In the genomic region with DNA sequence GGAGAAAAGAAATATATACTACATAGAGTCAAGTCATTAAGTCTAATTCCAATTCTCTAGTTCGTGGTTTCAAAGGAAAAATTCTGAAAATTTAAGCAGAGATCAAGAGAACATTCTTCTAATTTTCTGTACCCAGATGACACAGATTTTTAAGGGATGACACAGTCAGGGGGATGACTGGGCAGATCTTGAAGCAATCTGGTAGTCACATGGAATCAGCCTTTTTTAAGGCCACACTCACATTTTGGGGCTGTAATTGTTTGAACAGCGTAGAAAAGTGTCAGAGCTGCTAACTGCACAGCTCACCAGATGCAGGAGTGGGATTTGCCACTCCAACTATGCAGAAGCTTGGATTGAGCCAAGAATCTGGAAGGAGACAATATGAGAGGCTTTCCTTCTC, we compare ENCODE assay signal across 15 cellular contexts. TPM values are rescaled to one million over a fixed set of nuclear protein-coding genes. Genes with fewer than 3 reads are reported as not detected.
A peak's percentile ranks its signal among the peaks of the same experiment; 100 is the strongest.
DNase-seq lines count a peak whose midpoint lies in the region; ATAC-seq, FAIRE-seq and TF ChIP-seq lines count a peak whose summit lies in the region.
"Had no signal": no experiment of that assay in that cellular context is flagged by ENCODE, and none has a peak within 500 bp of the region (broad histone marks: within the 10 kb centered on the region; RNA-seq: fewer than 3 reads in every experiment).

No MANE protein-coding gene starts in this region.

- H3K27me3 Mint-ChIP-seq in astrocyte (ENCODE audit: low read depth, unreplicated experiment), result no peaks in the 10 kb centered on the region
- no peaks in the 10 kb centered on the region for H3K27me3 Mint-ChIP-seq in activated T-cell treated with anti-CD3 and anti-CD28 coated beads, Interleukin-2, amount 50 U/mL, for 24 hours
- H3K27me3 Mint-ChIP-seq: stimulated activated naive CD8-positive, alpha-beta T cell treated with anti-CD3 and anti-CD28 coated beads, Interleukin-15, amount 100 ng/mL, for 72 hours had no signal

- H2AFZ ChIP-seq in GM23248 (peak overlapping the region; percentile 41; the same call in 1 of the 2 replicates), astrocyte (ENCODE audit: low read depth, low read length) (no peak overlapping the region), MM.1S (ENCODE audit: low read length) (no peak overlapping the region)

- H3K27ac ChIP-seq in GM23248, result peak overlapping the region; percentile 53
- H3K27ac ChIP-seq in astrocyte (ENCODE audit: low read depth, low read length), result peak overlapping the region; percentile 21
- no peak overlapping the region for H3K27ac ChIP-seq in MM.1S (ENCODE audit: low read length)

- peaks cover 13% of the 10 kb centered on the region for H3F3A ChIP-seq in GM23248 (ENCODE audit: insufficient read depth)
- H3F3A ChIP-seq in MM.1S (ENCODE audit: insufficient read depth, low read length), result no peaks in the 10 kb centered on the region

- DNase-seq in GM23248 (peak; percentile 75), astrocyte (ENCODE audit: low read depth) (peak; percentile 77), islet precursor cell (peak; percentile 81), MM.1S (no peak)
- DNase-seq in activated naive CD4-positive, alpha-beta T cell treated with anti-CD3 and anti-CD28 coated beads, Interleukin-2, amount 50 U/mL, for 16 hours, result no peak
- DNase-seq in activated T-cell treated with anti-CD3 and anti-CD28 coated beads, Interleukin-2, amount 50 U/mL, for 24 hours, result no peak
- DNase-seq: activated CD4-positive, alpha-beta T cell treated with anti-CD3 and anti-CD28 coated beads for 4 hours; activated T-cell treated with anti-CD3 and anti-CD28 coated beads, Interleukin-2, amount 50 U/mL, for 1 hour; Caco-2; NCI-H1105 treated with DMSO at 0.1 percent for 48 hours; right cardiac atrium; stimulated activated naive CD8-positive, alpha-beta T cell treated with anti-CD3 and anti-CD28 coated beads, Interleukin-15, amount 100 ng/mL, for 72 hours; T-helper 2 cell had no signal

- ATAC-seq in GM18519 (IDR thresholded peaks at IDR 0.05; ENCODE audit: low FRiP score, unreplicated experiment), result no peak
- ATAC-seq: right cardiac atrium; stimulated activated naive CD8-positive, alpha-beta T cell treated with anti-CD3 and anti-CD28 coated beads, Interleukin-15, amount 100 ng/mL, for 72 hours had no signal

- peaks cover 41% of the 10 kb centered on the region for H3K4me1 Mint-ChIP-seq in astrocyte (ENCODE audit: low read depth, unreplicated experiment)
- no peaks in the 10 kb centered on the region for H3K4me1 Mint-ChIP-seq in activated T-cell treated with anti-CD3 and anti-CD28 coated beads, Interleukin-2, amount 50 U/mL, for 24 hours (ENCODE audit: low read depth)
- H3K4me1 Mint-ChIP-seq: stimulated activated naive CD8-positive, alpha-beta T cell treated with anti-CD3 and anti-CD28 coated beads, Interleukin-15, amount 100 ng/mL, for 72 hours had no signal

- H3K9me3 ChIP-seq in GM23248 (ENCODE audit: low read depth) (no peaks in the 10 kb centered on the region), astrocyte (ENCODE audit: insufficient read depth, low read depth, low read length) (no peaks in the 10 kb centered on the region), MM.1S (replicated peaks; ENCODE audit: insufficient read depth, low read length) (no peaks in the 10 kb centered on the region)
- H3K9me3 ChIP-seq: Caco-2 had no signal

- H3K36me3 Mint-ChIP-seq in astrocyte (ENCODE audit: low read depth, unreplicated experiment), result no peaks in the 10 kb centered on the region
- H3K36me3 Mint-ChIP-seq in activated T-cell treated with anti-CD3 and anti-CD28 coated beads, Interleukin-2, amount 50 U/mL, for 24 hours (ENCODE audit: low read depth), result no peaks in the 10 kb centered on the region

- FAIRE-seq in astrocyte (lab: Jason Lieb, UNC), result peak; percentile 41

- TF ChIP-seq CTCF in astrocyte (IDR thresholded peaks at IDR 0.05; ENCODE audit: insufficient read depth, low read depth, low read length) (no peak), MM.1S (IDR thresholded peaks at IDR 0.05; ENCODE audit: low read length) (no peak)

- H3K4me3 ChIP-seq in GM23248, result no peak overlapping the region
- H3K4me3 ChIP-seq in astrocyte (ENCODE audit: insufficient read depth, low read depth, low read length), result no peak overlapping the region
- no peak overlapping the region for H3K4me3 ChIP-seq in MM.1S (ENCODE audit: low read length)
- H3K4me3 ChIP-seq: dorsolateral prefrontal cortex had no signal

- H3K4me2 ChIP-seq in GM23248 (ENCODE audit: unreplicated experiment) (peak overlapping the region; percentile 53), astrocyte (ENCODE audit: low read length) (peak overlapping the region; percentile 38), MM.1S (ENCODE audit: low read depth, low read length) (no peak overlapping the region)

- WGBS in GM23248 (ENCODE audit: low coverage in 1 of 2, low lambda C conversion rate in 2 of 2, missing lambda C conversion rate in 2 of 2), 2 experiments, result 6 to 12% methylated on average over 2 of the region's 2 CpGs

- H3K27ac Mint-ChIP-seq in astrocyte (ENCODE audit: unreplicated experiment), result peak overlapping the region; percentile 95
- no peak overlapping the region for H3K27ac Mint-ChIP-seq in activated T-cell treated with anti-CD3 and anti-CD28 coated beads, Interleukin-2, amount 50 U/mL, for 24 hours
- H3K27ac Mint-ChIP-seq: stimulated activated naive CD8-positive, alpha-beta T cell treated with anti-CD3 and anti-CD28 coated beads, Interleukin-15, amount 100 ng/mL, for 72 hours had no signal

- H3K9me3 Mint-ChIP-seq in astrocyte (ENCODE audit: unreplicated experiment), result no peaks in the 10 kb centered on the region
- no peaks in the 10 kb centered on the region for H3K9me3 Mint-ChIP-seq in activated T-cell treated with anti-CD3 and anti-CD28 coated beads, Interleukin-2, amount 50 U/mL, for 24 hours
- H3K9me3 Mint-ChIP-seq: stimulated activated naive CD8-positive, alpha-beta T cell treated with anti-CD3 and anti-CD28 coated beads, Interleukin-15, amount 100 ng/mL, for 72 hours had no signal

- H3K9me2 ChIP-seq in GM23248 (ENCODE audit: insufficient read depth) (no peaks in the 10 kb centered on the region), MM.1S (replicated peaks; ENCODE audit: insufficient read depth, low read length) (no peaks in the 10 kb centered on the region)

- in situ Hi-C loops in GM23248 (cut with MboI), result no loop called here

- H4K20me1 ChIP-seq in GM23248 (ENCODE audit: insufficient read depth), result no peaks in the 10 kb centered on the region
- H4K20me1 ChIP-seq in astrocyte (ENCODE audit: insufficient read depth, low read length), result no peaks in the 10 kb centered on the region
- no peaks in the 10 kb centered on the region for H4K20me1 ChIP-seq in MM.1S (ENCODE audit: insufficient read depth, low read length)

- H3K36me3 ChIP-seq in GM23248 (ENCODE audit: low read depth) (no peaks in the 10 kb centered on the region), astrocyte (ENCODE audit: insufficient read depth, low read length) (no peaks in the 10 kb centered on the region), MM.1S (replicated peaks; ENCODE audit: insufficient read depth, low read length) (no peaks in the 10 kb centered on the region)

- H3K4me3 Mint-ChIP-seq in astrocyte (ENCODE audit: unreplicated experiment), result peak overlapping the region; percentile 28
- H3K4me3 Mint-ChIP-seq in activated T-cell treated with anti-CD3 and anti-CD28 coated beads, Interleukin-2, amount 50 U/mL, for 24 hours, result no peak overlapping the region
- H3K4me3 Mint-ChIP-seq: stimulated activated naive CD8-positive, alpha-beta T cell treated with anti-CD3 and anti-CD28 coated beads, Interleukin-15, amount 100 ng/mL, for 72 hours had no signal

- H3K27me3 ChIP-seq in GM23248 (replicated peaks; ENCODE audit: insufficient read depth), result no peaks in the 10 kb centered on the region
- H3K27me3 ChIP-seq in astrocyte (ENCODE audit: insufficient read depth, low read length), result no peaks in the 10 kb centered on the region
- no peaks in the 10 kb centered on the region for H3K27me3 ChIP-seq in MM.1S (replicated peaks; ENCODE audit: insufficient read depth, low read length)
- H3K27me3 ChIP-seq: dorsolateral prefrontal cortex had no signal

- H3K9ac ChIP-seq in GM23248 (peak overlapping the region; percentile 27; the same call in 1 of the 2 replicates), astrocyte (ENCODE audit: low read length) (peak overlapping the region; percentile 1), MM.1S (ENCODE audit: low read length) (no peak overlapping the region)

- H3K4me1 ChIP-seq in GM23248 (ENCODE audit: insufficient read depth) (peaks cover 12% of the 10 kb centered on the region), astrocyte (ENCODE audit: insufficient read depth, low read length) (peaks cover 4% of the 10 kb centered on the region), MM.1S (ENCODE audit: low read length) (no peaks in the 10 kb centered on the region)

- H3K79me2 ChIP-seq in GM23248 (ENCODE audit: insufficient read depth) (no peaks in the 10 kb centered on the region), astrocyte (ENCODE audit: insufficient read depth, low read length) (no peaks in the 10 kb centered on the region), MM.1S (ENCODE audit: low read length) (no peaks in the 10 kb centered on the region)

RNA-seq across cellular contexts. Expression of a gene that starts 20.4 kb away (rescaled TPM):
- 9.7 TPM in 2 replicates for total RNA-seq in GM23248 (2014; rRNA removed; shearing (Covaris generic))
- 4.1 and 4.3 TPM in 2 replicates for polyA plus RNA-seq in GM23248 (2016; fragmentation: Nextera tagmentation; extraction: Ambion mirVana)
- total RNA-seq in astrocyte, result 13.7 and 14.2 TPM in 2 replicates

Comparison
In these comparisons a context has a peak if more than half of its experiments do, and no peak if none do; other contexts are left out.
1. DNase-seq: peak in GM23248 (single experiment), astrocyte (single experiment) and islet precursor cell (single experiment); none in activated naive CD4-positive, alpha-beta T cell treated with anti-CD3 and anti-CD28 coated beads, Interleukin-2, amount 50 U/mL, for 16 hours (single experiment), activated T-cell treated with anti-CD3 and anti-CD28 coated beads, Interleukin-2, amount 50 U/mL, for 24 hours (single experiment) and MM.1S (single experiment).